In genomic region chr1:35882945-35883680, GRCh38 we compare ENCODE assay signal across 8 cellular contexts. TPM values are rescaled to one million over a fixed set of nuclear protein-coding genes. Genes with fewer than 3 reads are reported as not detected.
DNase-seq lines count a peak whose midpoint lies in the region; ATAC-seq and TF ChIP-seq lines count a peak whose summit lies in the region.

TSS of gene AGO1 (plus strand) at chr1:35883209. CDS start at chr1:35883422, 213 bp downstream.

- H3K4me1 ChIP-seq in PC-3 (ENCODE audit: insufficient read depth, low read length), result peaks cover 8% of the 10 kb centered on the region; the same call in 1 of the 2 replicates
- H3K4me1 ChIP-seq in mucosa of rectum (ENCODE audit: control insufficient read depth in 2 of 2, insufficient read depth in 2 of 2, low read length in 2 of 2), result peaks cover 15 to 32% of the 10 kb centered on the region in 2 donors

- intact Hi-C loops in PC-3 (cut with micrococcal nuclease), result no loop called here

- DNase-seq in DMS53 treated with DMSO at 0.1 percent for 48 hours (lab: John Stamatoyannopoulos, UW; ENCODE audit: unreplicated experiment), result peak; percentile 88
- DNase-seq in KBM-7, result peak; percentile 93
- peak; percentile 92 for DNase-seq in PC-3
- peak; percentile 98 for DNase-seq in activated T-cell treated with anti-CD3 and anti-CD28 coated beads for 48 hours (ENCODE audit: low read depth)
- peak; percentile 13 for DNase-seq in epithelial cell of proximal tubule (ENCODE audit: low read depth)
- peak; percentile 94 to 95 for DNase-seq in stimulated activated CD8-positive, alpha-beta memory T cell treated with anti-CD3 and anti-CD28 coated beads, Interleukin-4, amount 100 ng/mL, for 4 hours (ENCODE audit: low read depth in 2 of 2, low spot score in 1 of 2)

- peak; percentile 81 for TF ChIP-seq CTCF in PC-3 (conservative IDR thresholded peaks at IDR 0.05; ENCODE audit: low read depth, low read length)
- peak; percentile 71 for TF ChIP-seq CTCF in epithelial cell of proximal tubule (conservative IDR thresholded peaks at IDR 0.05; ENCODE audit: low read depth, low read length)

- no peaks in the 10 kb centered on the region for H3K27me3 ChIP-seq in PC-3 (ENCODE audit: low read length)
- no peaks in the 10 kb centered on the region for H3K27me3 ChIP-seq in mucosa of rectum (ENCODE audit: control insufficient read depth in 2 of 2, insufficient read depth in 2 of 2, low read length in 2 of 2)

- BruUV-seq in PC-3 (replicated peaks; lab: Mats Ljungman, UMichigan), result TSS peak; percentile 41

- no peaks in the 10 kb centered on the region for H3F3A ChIP-seq in PC-3 (ENCODE audit: low read length, unreplicated experiment)

- in situ Hi-C loops in KBM-7 (cut with MboI; ENCODE audit: low pct_unique_long_range_greater_than_20kb, low sequenced_read_pairs), result no loop called here

- H3K36me3 ChIP-seq in PC-3 (ENCODE audit: low read depth, low read length) (no peaks in the 10 kb centered on the region), mucosa of rectum (ENCODE audit: control insufficient read depth in 2 of 2, insufficient read depth in 2 of 2, low read length in 2 of 2) (no peaks in the 10 kb centered on the region)

- no peaks in the 10 kb centered on the region for H3K9me2 ChIP-seq in PC-3 (replicated peaks; ENCODE audit: low read length)

- peak within 1 kb of the TSS; percentile 99 for H3K4me2 ChIP-seq in PC-3 (ENCODE audit: low read length)

- H3K9ac ChIP-seq in PC-3 (ENCODE audit: low read length) (peak within 1 kb of the TSS; percentile 84), mucosa of rectum (ENCODE audit: low read depth in 1 of 2, low read length in 2 of 2) (peak within 1 kb of the TSS; percentile 93 to 97)

- H3K79me2 ChIP-seq in PC-3 (ENCODE audit: low read length), result peaks cover 45% of the 10 kb centered on the region

- H2AFZ ChIP-seq in PC-3 (ENCODE audit: low read length), result peak within 1 kb of the TSS; percentile 100

- H3K9me3 ChIP-seq in PC-3 (ENCODE audit: low read length), result no peaks in the 10 kb centered on the region
- no peaks in the 10 kb centered on the region for H3K9me3 ChIP-seq in mucosa of rectum (ENCODE audit: control insufficient read depth in 2 of 2, low read length in 2 of 2)

- ATAC-seq in GM21717 (IDR thresholded peaks at IDR 0.05; ENCODE audit: unreplicated experiment), result peak; percentile 85
- peak; percentile 84 for ATAC-seq in PC-3

- CTCF ChIA-PET in PC-3 (lab: Charles Lee), result interaction anchor here (0.5 to 0.6 kb wide), 3 partner anchors 10 to 276 kb away, joined by 3 to 5 read pairs (median 5); no protein-coding TSS in a partner anchor

- POLR2A ChIA-PET in PC-3 (lab: Charles Lee; ENCODE audit: unreplicated experiment), result no interaction called here

- peak within 1 kb of the TSS; percentile 99 for H3K4me3 ChIP-seq in PC-3 (ENCODE audit: low read length)
- peak within 1 kb of the TSS; percentile 100 for H3K4me3 ChIP-seq in epithelial cell of proximal tubule (ENCODE audit: low read depth, low read length)
- H3K4me3 ChIP-seq in mucosa of rectum (ENCODE audit: low read length in 2 of 2), result peak within 1 kb of the TSS; percentile 95 to 97

- H3K27ac ChIP-seq in PC-3 (ENCODE audit: low read length), result no peak within 1 kb of the TSS
- peak within 1 kb of the TSS; percentile 61 to 65 for H3K27ac ChIP-seq in mucosa of rectum (ENCODE audit: low read depth in 2 of 2, low read length in 2 of 2)

- no peaks in the 10 kb centered on the region for H4K20me1 ChIP-seq in PC-3 (ENCODE audit: low read length)

RNA-seq across cellular contexts. Expression of gene AGO1, which starts in this region (rescaled TPM):
- total RNA-seq in PC-3 (2014; rRNA removed) (15.4 and 17.0 TPM in 2 replicates), epithelial cell of proximal tubule (9.2 and 14.3 TPM in 2 replicates)

Comparison
In these comparisons a context has a peak if more than half of its experiments do, and no peak if none do; other contexts are left out.
1. DNase-seq: peak in every context shown above with its lines; median percentile 98 in activated T-cell treated with anti-CD3 and anti-CD28 coated beads for 48 hours; 94 in stimulated activated CD8-positive, alpha-beta memory T cell treated with anti-CD3 and anti-CD28 coated beads, Interleukin-4, amount 100 ng/mL, for 4 hours; 93 in KBM-7; 92 in PC-3; 88 in DMS53 treated with DMSO at 0.1 percent for 48 hours; 13 in epithelial cell of proximal tubule.